Comparison of ENCODE assay signal across 20 cellular contexts in genomic region chrX:136183917-136184316, GRCh38. TPM values are rescaled to one million over a fixed set of nuclear protein-coding genes. Genes with fewer than 3 reads are reported as not detected.
A peak's percentile ranks its signal among the peaks of the same experiment; 100 is the strongest.
DNase-seq lines count a peak whose midpoint lies in the region; ATAC-seq and TF ChIP-seq lines count a peak whose summit lies in the region.
"Had no signal": no experiment of that assay in that cellular context is flagged by ENCODE, and none has a peak within 500 bp of the region (broad histone marks: within the 10 kb centered on the region; RNA-seq: fewer than 3 reads in every experiment).

No MANE protein-coding gene starts in this region.

- H3K79me1 ChIP-seq in IMR-90 (ENCODE audit: low read depth in 1 of 2, low read length in 2 of 2), result peaks cover 3 to 6% of the 10 kb centered on the region in 2 experiments; a peak in 1 of 4 replicates

- H3K4me1 ChIP-seq in IMR-90 (ENCODE audit: control insufficient read depth, insufficient read depth, low read length) (peaks cover 2% of the 10 kb centered on the region; the same call in 1 of the 2 replicates), muscle layer of duodenum (ENCODE audit: control insufficient read depth in 1 of 2, insufficient read depth in 2 of 2, low read length in 2 of 2) (peaks cover 0 to 7% of the 10 kb centered on the region in 2 donors), subcutaneous abdominal adipose tissue (ENCODE audit: control insufficient read depth in 5 of 5, insufficient read depth in 5 of 5, low read length in 5 of 5) (peaks cover 0 to 41% (median 34%) of the 10 kb centered on the region in 5 donors), PC-9 (replicated peaks; ENCODE audit: insufficient read depth) (peaks cover 20% of the 10 kb centered on the region)
- H3K4me1 ChIP-seq: BE2C had no signal

- H3K4me3 ChIP-seq in IMR-90 (ENCODE audit: insufficient read depth, low read depth, low read length) (no peak overlapping the region), coronary artery (no peak overlapping the region), muscle layer of duodenum (ENCODE audit: low read depth in 1 of 2, low read length in 2 of 2) (peak overlapping the region in 1 of 2 donors; percentile 3), subcutaneous abdominal adipose tissue (ENCODE audit: low read depth in 1 of 5, low read length in 5 of 5) (no peak overlapping the region), H7 (ENCODE audit: insufficient read depth, low read depth, low read length) (no peak overlapping the region), PC-9 (no peak overlapping the region)

- BruUV-seq in IMR-90 (replicated peaks; lab: Mats Ljungman, UMichigan) (no TSS peak), PC-9 (replicated peaks; lab: Mats Ljungman, UMichigan) (no TSS peak)

- in situ Hi-C loops in IMR-90 (cut with MboI; ENCODE audit: low sequenced_read_pairs), result no loop called here

- H3K4me3 Mint-ChIP-seq in activated T-cell treated with anti-CD3 and anti-CD28 coated beads, Interleukin-2, amount 50 U/mL, for 4 hours, result no peak overlapping the region
- H3K4me3 Mint-ChIP-seq: activated B cell treated with CpG ODN at 0.5 μM for 24 hours; activated naive CD8-positive, alpha-beta T cell treated with anti-CD3 and anti-CD28 coated beads for 36 hours had no signal

- no peak overlapping the region for H3K14ac ChIP-seq in IMR-90 (replicated peaks; ENCODE audit: low read depth, low read length)

- H3K9me3 Mint-ChIP-seq in activated T-cell treated with anti-CD3 and anti-CD28 coated beads, Interleukin-2, amount 50 U/mL, for 4 hours, result no peaks in the 10 kb centered on the region
- H3K9me3 Mint-ChIP-seq: activated B cell treated with CpG ODN at 0.5 μM for 24 hours; activated naive CD8-positive, alpha-beta T cell treated with anti-CD3 and anti-CD28 coated beads for 36 hours; brain had no signal

- H3K9ac ChIP-seq in IMR-90 (ENCODE audit: low read depth, low read length) (no peak overlapping the region), subcutaneous abdominal adipose tissue (ENCODE audit: low read length in 5 of 5) (peak overlapping the region in 1 of 5 donors; percentile 59)

- dilution Hi-C loops in IMR-90 (cut with HindIII; ENCODE audit: low sequenced_read_pairs, unreplicated experiment), result no loop called here

- H4K8ac ChIP-seq in IMR-90 (ENCODE audit: low read depth in 2 of 2, low read length in 2 of 2), result no peak overlapping the region

- no peak overlapping the region for H3K27ac ChIP-seq in IMR-90 (ENCODE audit: insufficient read depth, low read length)
- H3K27ac ChIP-seq in coronary artery, result peak overlapping the region; percentile 21 to 39
- peak overlapping the region; percentile 58 for H3K27ac ChIP-seq in muscle layer of duodenum (ENCODE audit: low read length)
- peak overlapping the region; percentile 77 for H3K27ac ChIP-seq in subcutaneous abdominal adipose tissue (ENCODE audit: low read depth, low read length)
- no peak overlapping the region for H3K27ac ChIP-seq in PC-9
- H3K27ac ChIP-seq: epithelial cell of prostate had no signal

- peaks cover 7% of the 10 kb centered on the region; the same call in 1 of the 2 replicates for H3F3A ChIP-seq in PC-9 (ENCODE audit: insufficient read depth, low read depth)

- no peak overlapping the region for H2AK9ac ChIP-seq in IMR-90 (replicated peaks; ENCODE audit: low read depth, low read length, poor library complexity)

- DNase-seq in IMR-90 (no peak), coronary artery (ENCODE audit: low spot score) (no peak), H7 (no peak), PC-9 (no peak)
- no peak for DNase-seq in activated T-cell treated with anti-CD3 and anti-CD28 coated beads, Interleukin-2, amount 50 U/mL, for 4 hours
- DNase-seq: activated B cell treated with CpG ODN at 0.5 μM for 24 hours; activated naive CD8-positive, alpha-beta T cell treated with anti-CD3 and anti-CD28 coated beads for 36 hours; BE2C; EL; head of caudate nucleus; KBM-7; mesendoderm; NCI-H2029 treated with DMSO at 0.1 percent for 48 hours; retina; SIG-M5; stimulated activated CD4-positive, alpha-beta T cell treated with anti-CD3 and anti-CD28 coated beads, Interleukin-1b, Interleukin-23, amount 100 ng/mL, for 48 hours had no signal

- H3K4ac ChIP-seq in IMR-90 (ENCODE audit: low read depth, low read length), result no peak overlapping the region

- H3K9me2 ChIP-seq in PC-9 (ENCODE audit: insufficient read depth), result no peaks in the 10 kb centered on the region

- H3K23ac ChIP-seq in IMR-90 (ENCODE audit: low read depth, low read length), result no peak overlapping the region

- H3K36me3 ChIP-seq in IMR-90 (ENCODE audit: control insufficient read depth, insufficient read depth, low read length), result no peaks in the 10 kb centered on the region; the same call in 1 of the 2 replicates
- no peaks in the 10 kb centered on the region for H3K36me3 ChIP-seq in muscle layer of duodenum (ENCODE audit: control insufficient read depth in 1 of 2, insufficient read depth in 2 of 2, low read length in 2 of 2)
- H3K36me3 ChIP-seq in subcutaneous abdominal adipose tissue (ENCODE audit: control insufficient read depth in 5 of 5, insufficient read depth in 5 of 5, low read length in 5 of 5), result no peaks in the 10 kb centered on the region
- H3K36me3 ChIP-seq in H7 (replicated peaks; ENCODE audit: control insufficient read depth, insufficient read depth, low read length), result no peaks in the 10 kb centered on the region
- no peaks in the 10 kb centered on the region for H3K36me3 ChIP-seq in PC-9 (ENCODE audit: low read depth)
- H3K36me3 ChIP-seq: BE2C had no signal

- no peaks in the 10 kb centered on the region for H3K79me2 ChIP-seq in PC-9 (ENCODE audit: low read depth)

- POLR2A ChIA-PET in IMR-90 (lab: Charles Lee; ENCODE audit: unreplicated experiment), result no interaction called here
- POLR2A ChIA-PET in PC-9 (lab: Charles Lee; ENCODE audit: unreplicated experiment), result no interaction called here

- no peak for ATAC-seq in IMR-90 (ENCODE audit: low read depth)
- ATAC-seq in activated T-cell treated with anti-CD3 and anti-CD28 coated beads, Interleukin-2, amount 50 U/mL, for 4 hours, result no peak

- no peak overlapping the region for H2BK120ac ChIP-seq in IMR-90 (ENCODE audit: low read depth, low read length)

- H2AFZ ChIP-seq in IMR-90 (replicated peaks; ENCODE audit: low read length, poor library complexity) (no peak overlapping the region), PC-9 (no peak overlapping the region)

- H2BK15ac ChIP-seq in IMR-90 (ENCODE audit: low read depth, low read length), result no peak overlapping the region

- H4K5ac ChIP-seq in IMR-90 (ENCODE audit: low read depth, low read length), result no peak overlapping the region

- TF ChIP-seq RAD21 in IMR-90 (IDR thresholded peaks at IDR 0.05; ENCODE audit: low read length), result no peak

- intact Hi-C loops in IMR-90 (cut with micrococcal nuclease), result no loop called here
- intact Hi-C loops in PC-9 (cut with micrococcal nuclease; ENCODE audit: unreplicated experiment), result no loop called here

- H3K27me3 Mint-ChIP-seq in activated T-cell treated with anti-CD3 and anti-CD28 coated beads, Interleukin-2, amount 50 U/mL, for 4 hours (ENCODE audit: low read depth), result no peaks in the 10 kb centered on the region
- H3K27me3 Mint-ChIP-seq: activated B cell treated with CpG ODN at 0.5 μM for 24 hours; activated naive CD8-positive, alpha-beta T cell treated with anti-CD3 and anti-CD28 coated beads for 36 hours; brain had no signal

- H3K27me3 ChIP-seq in IMR-90 (ENCODE audit: control insufficient read depth, insufficient read depth, low read length), result no peaks in the 10 kb centered on the region
- no peaks in the 10 kb centered on the region for H3K27me3 ChIP-seq in muscle layer of duodenum (ENCODE audit: low read depth, low read length)
- H3K27me3 ChIP-seq in subcutaneous abdominal adipose tissue (ENCODE audit: control insufficient read depth in 5 of 5, insufficient read depth in 4 of 5, low read length in 5 of 5), result peaks cover 0 to 3% (median 0%) of the 10 kb centered on the region in 5 donors
- no peaks in the 10 kb centered on the region for H3K27me3 ChIP-seq in H7 (ENCODE audit: control insufficient read depth, insufficient read depth, low read length)
- no peaks in the 10 kb centered on the region for H3K27me3 ChIP-seq in PC-9 (ENCODE audit: insufficient read depth, low read depth)
- H3K27me3 ChIP-seq: BE2C had no signal

- H2BK20ac ChIP-seq in IMR-90 (ENCODE audit: low read depth, low read length), result no peak overlapping the region

- peak overlapping the region; percentile 44; the same call in 1 of the 2 replicates for H3K4me2 ChIP-seq in IMR-90 (ENCODE audit: low read depth, low read length)
- no peak overlapping the region for H3K4me2 ChIP-seq in PC-9

- TF ChIP-seq CTCF in IMR-90 (conservative IDR thresholded peaks at IDR 0.05; ENCODE audit: low read depth, low read length) (no peak), coronary artery (IDR thresholded peaks at IDR 0.05) (no peak), PC-9 (conservative IDR thresholded peaks at IDR 0.05) (no peak)

- H2BK5ac ChIP-seq in IMR-90 (ENCODE audit: low read depth, low read length, poor library complexity, severe bottlenecking), result no peak overlapping the region

- no peak overlapping the region for H4K91ac ChIP-seq in IMR-90 (ENCODE audit: insufficient read depth, low read depth, low read length)

- no peaks in the 10 kb centered on the region for H3K36me3 Mint-ChIP-seq in activated T-cell treated with anti-CD3 and anti-CD28 coated beads, Interleukin-2, amount 50 U/mL, for 4 hours (ENCODE audit: insufficient read depth)
- H3K36me3 Mint-ChIP-seq: activated naive CD8-positive, alpha-beta T cell treated with anti-CD3 and anti-CD28 coated beads for 36 hours; brain had no signal

- CTCF ChIA-PET in IMR-90 (lab: Yijun Ruan, JAX), result no interaction called here
- CTCF ChIA-PET in PC-9 (lab: Charles Lee), result no interaction called here

- H2AK5ac ChIP-seq in IMR-90 (ENCODE audit: low read depth, low read length), result no peak overlapping the region

- no CpG with 5 or more reads among the region's 1 CpG for WGBS in IMR-90 (ENCODE audit: extremely low coverage in 2 of 2, insufficient read length in 1 of 2), 2 experiments

- peaks cover 3% of the 10 kb centered on the region; the same call in 1 of the 2 replicates for H3K9me1 ChIP-seq in IMR-90 (ENCODE audit: insufficient read depth, low read length)

- no peaks in the 10 kb centered on the region for H3K4me1 Mint-ChIP-seq in activated T-cell treated with anti-CD3 and anti-CD28 coated beads, Interleukin-2, amount 50 U/mL, for 4 hours (ENCODE audit: low read depth)
- H3K4me1 Mint-ChIP-seq: activated B cell treated with CpG ODN at 0.5 μM for 24 hours; activated naive CD8-positive, alpha-beta T cell treated with anti-CD3 and anti-CD28 coated beads for 36 hours had no signal

- TF ChIP-seq POLR2A in IMR-90 (IDR thresholded peaks at IDR 0.05; ENCODE audit: low read depth, low read length), result no peak

- H3K56ac ChIP-seq in IMR-90 (ENCODE audit: extremely low read depth, insufficient read depth, low read length), result no peak overlapping the region

- no peak overlapping the region for H3K18ac ChIP-seq in IMR-90 (ENCODE audit: low read depth, low read length)

- H3K9me3 ChIP-seq in IMR-90 (ENCODE audit: control insufficient read depth, insufficient read depth, low read length), result no peaks in the 10 kb centered on the region
- H3K9me3 ChIP-seq in muscle layer of duodenum (ENCODE audit: control insufficient read depth in 1 of 2, low read length in 2 of 2), result no peaks in the 10 kb centered on the region
- H3K9me3 ChIP-seq in subcutaneous abdominal adipose tissue (ENCODE audit: control insufficient read depth in 5 of 5, low read length in 5 of 5), result no peaks in the 10 kb centered on the region
- no peaks in the 10 kb centered on the region for H3K9me3 ChIP-seq in PC-9 (ENCODE audit: insufficient read depth, low read depth)
- H3K9me3 ChIP-seq: BE2C had no signal

- H4K20me1 ChIP-seq in IMR-90 (ENCODE audit: insufficient read depth, low read length) (no peaks in the 10 kb centered on the region), PC-9 (ENCODE audit: insufficient read depth) (no peaks in the 10 kb centered on the region)

RNA-seq across cellular contexts. Expression of gene FHL1, which starts 36.6 kb away (rescaled TPM):
- total RNA-seq in IMR-90 (2012; rRNA removed) (41.9 and 69.4 TPM in 2 replicates), PC-9 (2021) (0.65 and 1.7 TPM in 2 replicates)
- polyA plus RNA-seq in IMR-90 (2012; rRNA removed), result 57.3 and 72.9 TPM in 2 replicates
- polyA plus RNA-seq in IMR-90 (2012; cell fraction: cytosol; rRNA removed), result 41.0 and 73.7 TPM in 2 replicates
- 70.5 and 140 TPM in 2 replicates for polyA plus RNA-seq in IMR-90 (2012; cell fraction: nucleus; rRNA removed; ENCODE audit: low replicate concordance)
- total RNA-seq in H7 (2014; rRNA removed; shearing (Covaris generic)), result 11.4 and 12.4 TPM in 2 replicates
- total RNA-seq in activated T-cell treated with anti-CD3 and anti-CD28 coated beads, Interleukin-2, amount 50 U/mL, for 4 hours, result 10 to 100 TPM in 1 of 3 donors, 1 to 10 TPM in 2; 7.0 to 13.1 (median 8.8) TPM

Comparison
In these comparisons a context has a peak if more than half of its experiments do, and no peak if none do; other contexts are left out.
1. H3K27ac ChIP-seq: peak in coronary artery (2 of 2), muscle layer of duodenum (single experiment) and subcutaneous abdominal adipose tissue (single experiment); none in IMR-90 (single experiment) and PC-9 (single experiment).